Comparison of ENCODE assay signal across 9 cellular contexts in genomic region chr15:60444289-60444912, GRCh38. TPM values are rescaled to one million over a fixed set of nuclear protein-coding genes. Genes with fewer than 3 reads are reported as not detected.
DNase-seq lines count a peak whose midpoint lies in the region; ATAC-seq and TF ChIP-seq lines count a peak whose summit lies in the region.
"Had no signal": no experiment of that assay in that cellular context is flagged by ENCODE, and none has a peak within 500 bp of the region (broad histone marks: within the 10 kb centered on the region; RNA-seq: fewer than 3 reads in every experiment).

No MANE protein-coding gene starts in this region.

- H3K9me3 ChIP-seq in tibial artery: no peaks in the 10 kb centered on the region

- ATAC-seq in GM21381 (IDR thresholded peaks at IDR 0.05; ENCODE audit: unreplicated experiment): no peak

- DNase-seq in NCI-H1105 (lab: John Stamatoyannopoulos, UW) (peak; percentile 1), NCI-H1105 treated with DMSO at 0.1 percent for 48 hours (lab: John Stamatoyannopoulos, UW) (no peak), SK-MEL-5 (ENCODE audit: low read depth, low spot score) (peak; percentile 54), glomerular visceral epithelial cell (ENCODE audit: extremely low spot score) (peak; percentile 31), tibial artery (no peak), cerebellar nuclear complex (lab: John Stamatoyannopoulos, UW) (no peak)
- no peak for DNase-seq in stimulated activated CD4-positive, alpha-beta T cell treated with anti-CD3 and anti-CD28 coated beads, Interleukin-4, amount 100 ng/mL, for 24 hours
- DNase-seq: activated CD4-positive, alpha-beta T cell treated with anti-CD3 and anti-CD28 coated beads, Interleukin-2, amount 10 ng/mL, durations not matched to agents 24 days and 14 days had no signal

- in situ Hi-C loops in SK-MEL-5 (cut with HindIII; ENCODE audit: low pct_unique_long_range_greater_than_20kb, low sequenced_read_pairs): no loop called here

- peak; percentile 55 to 73 for TF ChIP-seq CTCF in tibial artery (IDR thresholded peaks at IDR 0.05)

- intact Hi-C loops in tibial artery (cut with DNase I; ENCODE audit: low total_unique reads): loop anchor here (5.0 kb wide), 1 partner anchor 82 kb away; no protein-coding TSS in a partner anchor

- no peak overlapping the region for H3K4me3 ChIP-seq in tibial artery

- no peaks in the 10 kb centered on the region for H3K27me3 ChIP-seq in tibial artery

- H3K27ac ChIP-seq in tibial artery: no peak overlapping the region

- H3K4me1 ChIP-seq in tibial artery: no peaks in the 10 kb centered on the region

- H3K36me3 ChIP-seq in tibial artery: peaks cover 0 to 40% (median 21%) of the 10 kb centered on the region in 3 donors

RNA-seq across cellular contexts. Expression of gene ICE2, which starts 34.5 kb away (rescaled TPM):
- 34.3 and 46.3 TPM in 2 replicates for total RNA-seq in SK-MEL-5 (2014; rRNA removed; shearing (Covaris generic))
- polyA plus RNA-seq in SK-MEL-5 (2015; cell fraction: cytosol; rRNA removed): 30.2 and 31.8 TPM in 2 replicates
- polyA plus RNA-seq in SK-MEL-5 (2015; cell fraction: nucleus; rRNA removed): 48.6 and 57.5 TPM in 2 replicates

RNA-seq across cellular contexts. Expression of gene ANXA2, which starts 46.6 kb away (rescaled TPM):
- total RNA-seq in SK-MEL-5 (2014; rRNA removed; shearing (Covaris generic)): 397 and 436 TPM in 2 replicates
- polyA plus RNA-seq in SK-MEL-5 (2015; cell fraction: cytosol; rRNA removed): 362 and 368 TPM in 2 replicates
- 109 and 130 TPM in 2 replicates for polyA plus RNA-seq in SK-MEL-5 (2015; cell fraction: nucleus; rRNA removed)

Comparison
In these comparisons a context has a peak if more than half of its experiments do, and no peak if none do; other contexts are left out.
1. DNase-seq: peak in NCI-H1105 (single experiment), SK-MEL-5 (single experiment) and glomerular visceral epithelial cell (single experiment); none in NCI-H1105 treated with DMSO at 0.1 percent for 48 hours (single experiment), tibial artery (0 of 2), stimulated activated CD4-positive, alpha-beta T cell treated with anti-CD3 and anti-CD28 coated beads, Interleukin-4, amount 100 ng/mL, for 24 hours (single experiment) and cerebellar nuclear complex (0 of 2).